ENCODE assay signal across 23 cellular contexts in the genomic region with DNA sequence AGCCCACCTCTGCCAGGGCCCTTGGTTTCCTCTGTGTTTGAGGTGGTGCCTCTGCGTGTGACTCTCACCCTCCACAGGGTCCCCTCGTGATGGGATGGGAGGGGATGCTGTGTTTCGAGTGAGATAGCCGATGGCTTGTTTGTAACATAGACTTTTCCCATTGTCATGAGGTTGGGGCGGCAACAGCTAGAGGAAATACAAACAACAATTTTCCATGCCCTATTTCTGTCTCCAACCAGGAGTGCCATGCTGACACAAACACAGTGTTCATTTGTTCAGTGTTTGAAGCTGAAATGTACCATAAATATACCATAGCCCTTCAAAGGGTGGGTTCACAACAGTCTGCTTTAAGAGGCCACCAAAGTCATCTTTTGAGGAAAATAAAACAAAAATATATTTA. TPM values are rescaled to one million over a fixed set of nuclear protein-coding genes. Genes with fewer than 3 reads are reported as not detected.
DNase-seq lines count a peak whose midpoint lies in the region; ATAC-seq and TF ChIP-seq lines count a peak whose summit lies in the region.
"Had no signal": no experiment of that assay in that cellular context is flagged by ENCODE, and none has a peak within 500 bp of the region (broad histone marks: within the 10 kb centered on the region; RNA-seq: fewer than 3 reads in every experiment).

No MANE protein-coding gene starts in this region.

- no peak overlapping the region for H3K4me3 Mint-ChIP-seq in progenitor cell of endocrine pancreas (ENCODE audit: low read depth)
- H3K4me3 Mint-ChIP-seq: B cell; CD4-positive, alpha-beta T cell; CD8-positive, alpha-beta T cell had no signal

- H3K27me3 ChIP-seq in left ventricle myocardium inferior (ENCODE audit: low read depth) = no peaks in the 10 kb centered on the region
- no peaks in the 10 kb centered on the region for H3K27me3 ChIP-seq in right cardiac atrium (ENCODE audit: control insufficient read depth, insufficient read depth)
- H3K27me3 ChIP-seq: BLaER1 treated with 17β-estradiol and CSF1 and Interleukin-3, amounts not matched to agents 10 nM and 100 nM had no signal

- DNase-seq in left ventricle myocardium inferior (no peak), right cardiac atrium (no peak), SK-MEL-5 (ENCODE audit: low read depth, low spot score) (peak; percentile 73), progenitor cell of endocrine pancreas (ENCODE audit: low spot score, unreplicated experiment) (no peak)
- DNase-seq: AML-193; Caco-2; Calu3; CD4-positive, alpha-beta T cell; CD8-positive, alpha-beta T cell; DMS 273 treated with DMSO at 0.1 percent for 48 hours; DMS153; DMS53; DMS79; DND-41; EL; GDM1 had no signal

- H3K4me3 ChIP-seq in left ventricle myocardium inferior (no peak overlapping the region), right cardiac atrium (ENCODE audit: low read length) (no peak overlapping the region)
- H3K4me3 ChIP-seq: A549; BLaER1 treated with 17β-estradiol and CSF1 and Interleukin-3, amounts not matched to agents 10 nM and 100 nM; GM12878 had no signal

- peaks cover 2% of the 10 kb centered on the region for H3K4me1 Mint-ChIP-seq in progenitor cell of endocrine pancreas (ENCODE audit: low read depth)
- H3K4me1 Mint-ChIP-seq: B cell had no signal

- H3K27ac ChIP-seq in left ventricle myocardium inferior (replicated peaks) (peak overlapping the region; percentile 1), right cardiac atrium (ENCODE audit: low read length) (no peak overlapping the region)
- H3K27ac ChIP-seq: 22Rv1; A549; BLaER1 treated with 17β-estradiol and CSF1 and Interleukin-3, amounts not matched to agents 10 nM and 100 nM; C4-2B had no signal

- H3K27me3 Mint-ChIP-seq in progenitor cell of endocrine pancreas = peaks cover 20% of the 10 kb centered on the region

- H3K27ac Mint-ChIP-seq in progenitor cell of endocrine pancreas = peak overlapping the region; percentile 69
- H3K27ac Mint-ChIP-seq: B cell; CD4-positive, alpha-beta T cell; CD8-positive, alpha-beta T cell had no signal

- intact Hi-C loops in left ventricle myocardium inferior (cut with micrococcal nuclease) = no loop called here
- intact Hi-C loops in right cardiac atrium (cut with DNase I) = no loop called here

- H3K36me3 ChIP-seq in left ventricle myocardium inferior = no peaks in the 10 kb centered on the region
- H3K36me3 ChIP-seq: BLaER1 treated with 17β-estradiol and CSF1 and Interleukin-3, amounts not matched to agents 10 nM and 100 nM had no signal

- H3K9me3 ChIP-seq in left ventricle myocardium inferior (replicated peaks) (no peaks in the 10 kb centered on the region), right cardiac atrium (ENCODE audit: control insufficient read depth, low read length) (no peaks in the 10 kb centered on the region)
- H3K9me3 ChIP-seq: A549; BLaER1 treated with 17β-estradiol and CSF1 and Interleukin-3, amounts not matched to agents 10 nM and 100 nM had no signal

- H3K4me1 ChIP-seq in left ventricle myocardium inferior = peaks cover 73% of the 10 kb centered on the region
- peaks cover 16% of the 10 kb centered on the region for H3K4me1 ChIP-seq in right cardiac atrium (ENCODE audit: control insufficient read depth, insufficient read depth, low read length)
- H3K4me1 ChIP-seq: BLaER1 treated with 17β-estradiol and CSF1 and Interleukin-3, amounts not matched to agents 10 nM and 100 nM; Caco-2 had no signal

- in situ Hi-C loops in SK-MEL-5 (cut with HindIII; ENCODE audit: low pct_unique_long_range_greater_than_20kb, low sequenced_read_pairs) = no loop called here

- TF ChIP-seq CTCF in left ventricle myocardium inferior (IDR thresholded peaks at IDR 0.05; ENCODE audit: borderline replicate concordance) (no peak), progenitor cell of endocrine pancreas (IDR thresholded peaks at IDR 0.05; ENCODE audit: unreplicated experiment) (no peak)

- peaks cover 3% of the 10 kb centered on the region for H3K9me3 Mint-ChIP-seq in progenitor cell of endocrine pancreas (ENCODE audit: low read depth)
- H3K9me3 Mint-ChIP-seq: CD4-positive, alpha-beta T cell; CD8-positive, alpha-beta T cell had no signal

- H3K36me3 Mint-ChIP-seq in progenitor cell of endocrine pancreas (ENCODE audit: insufficient read depth) = no peaks in the 10 kb centered on the region
- H3K36me3 Mint-ChIP-seq: CD8-positive, alpha-beta T cell had no signal

- 80% methylated on average over 5 of the region's 5 CpGs for WGBS in right cardiac atrium

- ATAC-seq in right cardiac atrium (no peak), HG02938 (IDR thresholded peaks at IDR 0.05; ENCODE audit: unreplicated experiment) (no peak)
- ATAC-seq: A549; CD8-positive, alpha-beta T cell; GM12878 had no signal

RNA-seq across cellular contexts. Expression of a gene that starts 19.5 kb away (rescaled TPM):
- total RNA-seq in left ventricle myocardium inferior = 14.3 TPM
- 10 to 100 TPM in 2 of 4 donors, 1 to 10 TPM in 2; 7.9 to 12.9 (median 10.1) TPM for total RNA-seq in right cardiac atrium
- polyA plus RNA-seq in right cardiac atrium = 4.4 TPM
- 14.5 and 19.4 TPM in 2 replicates for total RNA-seq in SK-MEL-5 (2014; rRNA removed; shearing (Covaris generic))
- 78.9 and 111 TPM in 2 replicates for polyA plus RNA-seq in SK-MEL-5 (2015; cell fraction: cytosol; rRNA removed)
- 96.9 and 138 TPM in 2 replicates for polyA plus RNA-seq in SK-MEL-5 (2015; cell fraction: nucleus; rRNA removed)
- total RNA-seq in progenitor cell of endocrine pancreas = 88.3 and 101 TPM in 2 replicates
